Comparison of ENCODE assay signal across 20 cellular contexts in the genomic region with DNA sequence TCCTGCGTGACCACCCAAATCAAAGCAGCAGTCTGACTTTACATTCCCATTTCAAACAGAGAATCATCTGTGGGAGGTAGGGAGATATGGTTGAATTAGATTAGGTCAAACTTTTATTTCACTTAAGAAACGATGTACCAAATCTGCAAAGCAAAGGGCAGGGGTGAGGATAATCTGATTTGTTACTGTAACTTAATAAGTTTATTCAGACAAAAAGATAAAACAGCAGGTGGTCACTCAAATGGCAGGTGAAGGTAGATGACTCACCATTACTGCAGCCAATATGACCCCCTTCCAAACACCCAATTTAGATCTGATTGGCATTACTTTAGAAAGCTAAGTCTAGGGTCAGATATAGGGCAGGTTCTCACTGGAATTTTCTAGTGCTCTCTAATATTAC.
"Had no signal": no experiment of that assay in that cellular context is flagged by ENCODE, and none has a peak within 500 bp of the region (broad histone marks: within the 10 kb centered on the region; RNA-seq: fewer than 3 reads in every experiment).

No MANE protein-coding gene starts in this region.

- ATAC-seq: activated CD4-positive, CD25-positive, alpha-beta regulatory T cell treated with anti-CD3 and anti-CD28 coated beads, Interleukin-2, amount 50 U/mL, for 24 hours; activated CD8-positive, alpha-beta memory T cell treated with anti-CD3 and anti-CD28 coated beads, Interleukin-2, amount 10 ng/mL, durations not matched to agents 7 days and 5 days; gastrocnemius medialis; left ventricle myocardium superior; natural killer cell; stimulated activated naive B cell treated with anti-CD40 and anti-IgM and Interleukin-4, amounts not matched to agents 10 μg/mL and 1 μg/mL and 100 μg/mL, for 72 hours had no signal

- DNase-seq: activated CD4-positive, alpha-beta memory T cell treated with anti-CD3 and anti-CD28 coated beads, Interleukin-2, amount 10 ng/mL, durations not matched to agents 7 days and 5 days; activated CD4-positive, alpha-beta T cell treated with anti-CD3 and anti-CD28 coated beads, Interleukin-2, amount 10 ng/mL, durations not matched to agents 24 days and 14 days; activated CD8-positive, alpha-beta memory T cell treated with anti-CD3 and anti-CD28 coated beads, Interleukin-2, amount 10 ng/mL, durations not matched to agents 7 days and 5 days; activated effector memory CD4-positive, alpha-beta T cell treated with anti-CD3 and anti-CD28 coated beads, Interleukin-2, amount 50 U/mL, for 16 hours; activated naive CD4-positive, alpha-beta T cell treated with anti-CD3 and anti-CD28 coated beads, Interleukin-2, amount 10 ng/mL, durations not matched to agents 7 days and 5 days; activated T-cell treated with anti-CD3 and anti-CD28 coated beads for 4 hours; amygdala; cerebellar nuclear complex; gastrocnemius medialis; hippocampal formation; left ventricle myocardium superior; mammary epithelial cell; midbrain; natural killer cell; sigmoid colon; stimulated activated CD4-positive, alpha-beta T cell treated with anti-CD3 and anti-CD28 coated beads, Interleukin-15, amount 100 ng/mL, for 24 hours; stimulated activated CD8-positive, alpha-beta memory T cell treated with anti-CD3 and anti-CD28 coated beads, Interleukin-4, amount 100 ng/mL, for 48 hours; stimulated activated naive B cell treated with anti-CD40 and anti-IgM and Interleukin-4, amounts not matched to agents 10 μg/mL and 1 μg/mL and 100 μg/mL, for 72 hours; transverse colon had no signal
